ENCODE assay signal across 8 cellular contexts in genomic region chr2:9378433-9379371, GRCh38. TPM values are rescaled to one million over a fixed set of nuclear protein-coding genes. Genes with fewer than 3 reads are reported as not detected.
A peak's percentile ranks its signal among the peaks of the same experiment; 100 is the strongest.
DNase-seq lines count a peak whose midpoint lies in the region; ATAC-seq and TF ChIP-seq lines count a peak whose summit lies in the region.

No MANE protein-coding gene starts in this region.

- no peak overlapping the region for H3K27ac Mint-ChIP-seq in neural progenitor cell
- no peak overlapping the region for H3K27ac Mint-ChIP-seq in activated CD4-positive, alpha-beta T cell treated with anti-CD3 and anti-CD28 coated beads, Interleukin-2, amount 10 ng/mL, durations not matched to agents 7 days and 5 days

- H2BK12ac ChIP-seq in mesenchymal stem cell (ENCODE audit: low read length in 2 of 2), result peak overlapping the region; percentile 97 to 99

- peak overlapping the region; percentile 92 to 95 for H3K18ac ChIP-seq in mesenchymal stem cell (ENCODE audit: low read depth in 1 of 2, low read length in 2 of 2)

- H3K27ac ChIP-seq in mesenchymal stem cell (ENCODE audit: low read length, poor library complexity, severe bottlenecking) (peak overlapping the region; percentile 97), neural progenitor cell (no peak overlapping the region)

- H2AFZ ChIP-seq in mesenchymal stem cell (ENCODE audit: low read depth, low read length), result peak overlapping the region; percentile 40
- no peak overlapping the region for H2AFZ ChIP-seq in neural progenitor cell (replicated peaks)

- in situ Hi-C loops in ACHN (cut with HindIII; ENCODE audit: low pct_ligation_motif_present, low pct_unique_long_range_greater_than_20kb, low sequenced_read_pairs), result no loop called here

- 52% methylated on average over 30 of the region's 30 CpGs for WGBS in mesenchymal stem cell

- peak overlapping the region; percentile 98 for H2AK5ac ChIP-seq in mesenchymal stem cell (ENCODE audit: low read length, severe bottlenecking)

- H3K36me3 ChIP-seq in mesenchymal stem cell (ENCODE audit: control insufficient read depth in 1 of 2, insufficient read depth in 2 of 2, low read depth in 1 of 2, low read length in 2 of 2) (peaks cover 22 to 60% of the 10 kb centered on the region in 2 experiments), neural progenitor cell (no peaks in the 10 kb centered on the region)

- H4K8ac ChIP-seq in mesenchymal stem cell (ENCODE audit: low read length), result peak overlapping the region; percentile 92

- DNase-seq in ACHN (peak; percentile 79), NCI-H446 (lab: John Stamatoyannopoulos, UW) (peak; percentile 77 to 89), dermis microvascular lymphatic vessel endothelial cell (ENCODE audit: low read depth in 2 of 2) (peak; percentile 74 to 88), mesenchymal stem cell (peak; percentile 90), neural progenitor cell (ENCODE audit: low spot score) (no peak), T-helper 1 cell (no peak)
- DNase-seq in activated CD4-positive, alpha-beta T cell treated with anti-CD3 and anti-CD28 coated beads, Interleukin-2, amount 10 ng/mL, durations not matched to agents 7 days and 5 days, result no peak

- H3F3A ChIP-seq in neural progenitor cell (ENCODE audit: low read depth), result no peaks in the 10 kb centered on the region

- no peaks in the 10 kb centered on the region for H3K79me2 ChIP-seq in neural progenitor cell (ENCODE audit: low read depth)

- no peaks in the 10 kb centered on the region for H3K9me3 ChIP-seq in mesenchymal stem cell (ENCODE audit: control insufficient read depth, low read length)
- H3K9me3 ChIP-seq in neural progenitor cell (ENCODE audit: low read depth), result no peaks in the 10 kb centered on the region

- no peak for ATAC-seq in HG03378 (IDR thresholded peaks at IDR 0.05; ENCODE audit: unreplicated experiment)

- no peaks in the 10 kb centered on the region for H3K9me3 Mint-ChIP-seq in neural progenitor cell
- H3K9me3 Mint-ChIP-seq in activated CD4-positive, alpha-beta T cell treated with anti-CD3 and anti-CD28 coated beads, Interleukin-2, amount 10 ng/mL, durations not matched to agents 7 days and 5 days, result no peaks in the 10 kb centered on the region

- H3K4me3 Mint-ChIP-seq in neural progenitor cell, result no peak overlapping the region
- no peak overlapping the region for H3K4me3 Mint-ChIP-seq in activated CD4-positive, alpha-beta T cell treated with anti-CD3 and anti-CD28 coated beads, Interleukin-2, amount 10 ng/mL, durations not matched to agents 7 days and 5 days

- peaks cover 38% of the 10 kb centered on the region for H3K4me1 ChIP-seq in mesenchymal stem cell (ENCODE audit: control insufficient read depth, insufficient read depth, low read depth, low read length)
- no peaks in the 10 kb centered on the region for H3K4me1 ChIP-seq in neural progenitor cell

- peak overlapping the region; percentile 75 for H2BK120ac ChIP-seq in mesenchymal stem cell (ENCODE audit: low read depth, low read length)

- H3K4me3 ChIP-seq in mesenchymal stem cell (ENCODE audit: insufficient read depth in 1 of 2, low read depth in 1 of 2, low read length in 2 of 2), result peak overlapping the region in 1 of 2 experiments; percentile 32
- H3K4me3 ChIP-seq in neural progenitor cell, result no peak overlapping the region

- POLR2A ChIA-PET in activated CD4-positive, alpha-beta T cell treated with anti-CD3 and anti-CD28 coated beads, Interleukin-2, amount 10 ng/mL, durations not matched to agents 7 days and 5 days (lab: Charles Lee), result no interaction called here

- peak overlapping the region; percentile 98 for H4K91ac ChIP-seq in mesenchymal stem cell (ENCODE audit: low read length)

- H3K27me3 Mint-ChIP-seq in neural progenitor cell (ENCODE audit: insufficient read depth, low read depth), result peaks cover 2% of the 10 kb centered on the region
- peaks cover 4% of the 10 kb centered on the region for H3K27me3 Mint-ChIP-seq in activated CD4-positive, alpha-beta T cell treated with anti-CD3 and anti-CD28 coated beads, Interleukin-2, amount 10 ng/mL, durations not matched to agents 7 days and 5 days

- H3K4me2 ChIP-seq in mesenchymal stem cell (ENCODE audit: low read length, poor library complexity, severe bottlenecking), result peak overlapping the region; percentile 6
- no peak overlapping the region for H3K4me2 ChIP-seq in neural progenitor cell

- H3K23ac ChIP-seq in mesenchymal stem cell (ENCODE audit: low read length in 2 of 2), result no peak overlapping the region

- peaks cover 7% of the 10 kb centered on the region for H3K4me1 Mint-ChIP-seq in neural progenitor cell
- H3K4me1 Mint-ChIP-seq in activated CD4-positive, alpha-beta T cell treated with anti-CD3 and anti-CD28 coated beads, Interleukin-2, amount 10 ng/mL, durations not matched to agents 7 days and 5 days, result no peaks in the 10 kb centered on the region

- CTCF ChIA-PET in activated CD4-positive, alpha-beta T cell treated with anti-CD3 and anti-CD28 coated beads, Interleukin-2, amount 10 ng/mL, durations not matched to agents 7 days and 5 days (lab: Charles Lee), result interaction anchor here (0.7 kb wide), 1 partner anchor 76 kb away, joined by 3 read pairs; no protein-coding TSS in a partner anchor

- H3K27me3 ChIP-seq in mesenchymal stem cell (ENCODE audit: control insufficient read depth in 1 of 2, insufficient read depth in 1 of 2, low read length in 2 of 2) (no peaks in the 10 kb centered on the region), neural progenitor cell (no peaks in the 10 kb centered on the region)

- peak overlapping the region; percentile 60 for H2BK15ac ChIP-seq in mesenchymal stem cell (ENCODE audit: low read depth, poor library complexity, severe bottlenecking)

- TF ChIP-seq CTCF in neural progenitor cell (IDR thresholded peaks at IDR 0.05), result no peak

- peaks cover 20% of the 10 kb centered on the region for H3K79me1 ChIP-seq in mesenchymal stem cell (replicated peaks; ENCODE audit: low read length, poor library complexity, severe bottlenecking)

- peaks cover 40% of the 10 kb centered on the region for H3K36me3 Mint-ChIP-seq in neural progenitor cell
- H3K36me3 Mint-ChIP-seq in activated CD4-positive, alpha-beta T cell treated with anti-CD3 and anti-CD28 coated beads, Interleukin-2, amount 10 ng/mL, durations not matched to agents 7 days and 5 days (ENCODE audit: low read depth), result no peaks in the 10 kb centered on the region

- H2BK5ac ChIP-seq in mesenchymal stem cell (ENCODE audit: low read depth, low read length, poor library complexity, severe bottlenecking), result peak overlapping the region; percentile 81

- peak overlapping the region in 1 of 2 experiments; percentile 88 for H3K14ac ChIP-seq in mesenchymal stem cell (ENCODE audit: low read length in 2 of 2)

- H3K4ac ChIP-seq in mesenchymal stem cell (ENCODE audit: low read depth in 1 of 2, low read length in 2 of 2), result peak overlapping the region; percentile 97

- H4K20me1 ChIP-seq in neural progenitor cell (ENCODE audit: low read depth), result no peaks in the 10 kb centered on the region

- peak overlapping the region; percentile 68 for H3K9ac ChIP-seq in mesenchymal stem cell (ENCODE audit: low read length)
- H3K9ac ChIP-seq in neural progenitor cell, result no peak overlapping the region

RNA-seq across cellular contexts. Expression of gene ITGB1BP1, which starts 44.6 kb away (rescaled TPM):
- total RNA-seq in dermis microvascular lymphatic vessel endothelial cell, result 32.5 and 32.9 TPM in 2 replicates
- 138 TPM for polyA plus RNA-seq in mesenchymal stem cell (2013, experiment 1 of 2)
- 132 TPM for polyA plus RNA-seq in mesenchymal stem cell (2013, experiment 2 of 2)
- total RNA-seq in neural progenitor cell (ENCODE audit: low replicate concordance), result 14.6 and 17.3 TPM in 2 replicates
- total RNA-seq in activated CD4-positive, alpha-beta T cell treated with anti-CD3 and anti-CD28 coated beads, Interleukin-2, amount 10 ng/mL, durations not matched to agents 7 days and 5 days, result 100 to 1,000 TPM in 1 of 2 experiments, 10 to 100 TPM in 1; 93.9 to 104 TPM

RNA-seq across cellular contexts. Expression of gene CPSF3, which starts 44.8 kb away (rescaled TPM):
- 31.1 and 37.7 TPM in 2 replicates for total RNA-seq in dermis microvascular lymphatic vessel endothelial cell
- polyA plus RNA-seq in mesenchymal stem cell (2013, experiment 1 of 2), result 26.5 TPM
- polyA plus RNA-seq in mesenchymal stem cell (2013, experiment 2 of 2), result 27.3 TPM
- total RNA-seq in neural progenitor cell (ENCODE audit: low replicate concordance), result 129 and 199 TPM in 2 replicates
- 10 to 100 TPM; 46.9 to 58.2 TPM for total RNA-seq in activated CD4-positive, alpha-beta T cell treated with anti-CD3 and anti-CD28 coated beads, Interleukin-2, amount 10 ng/mL, durations not matched to agents 7 days and 5 days

Comparison
In these comparisons a context has a peak if more than half of its experiments do, and no peak if none do; other contexts are left out.
1. DNase-seq: peak in ACHN (single experiment), NCI-H446 (2 of 2), dermis microvascular lymphatic vessel endothelial cell (2 of 2) and mesenchymal stem cell (single experiment); none in neural progenitor cell (single experiment), T-helper 1 cell (0 of 5) and activated CD4-positive, alpha-beta T cell treated with anti-CD3 and anti-CD28 coated beads, Interleukin-2, amount 10 ng/mL, durations not matched to agents 7 days and 5 days (single experiment).